ENCODE assay signal across 1 cellular context in the genomic region with DNA sequence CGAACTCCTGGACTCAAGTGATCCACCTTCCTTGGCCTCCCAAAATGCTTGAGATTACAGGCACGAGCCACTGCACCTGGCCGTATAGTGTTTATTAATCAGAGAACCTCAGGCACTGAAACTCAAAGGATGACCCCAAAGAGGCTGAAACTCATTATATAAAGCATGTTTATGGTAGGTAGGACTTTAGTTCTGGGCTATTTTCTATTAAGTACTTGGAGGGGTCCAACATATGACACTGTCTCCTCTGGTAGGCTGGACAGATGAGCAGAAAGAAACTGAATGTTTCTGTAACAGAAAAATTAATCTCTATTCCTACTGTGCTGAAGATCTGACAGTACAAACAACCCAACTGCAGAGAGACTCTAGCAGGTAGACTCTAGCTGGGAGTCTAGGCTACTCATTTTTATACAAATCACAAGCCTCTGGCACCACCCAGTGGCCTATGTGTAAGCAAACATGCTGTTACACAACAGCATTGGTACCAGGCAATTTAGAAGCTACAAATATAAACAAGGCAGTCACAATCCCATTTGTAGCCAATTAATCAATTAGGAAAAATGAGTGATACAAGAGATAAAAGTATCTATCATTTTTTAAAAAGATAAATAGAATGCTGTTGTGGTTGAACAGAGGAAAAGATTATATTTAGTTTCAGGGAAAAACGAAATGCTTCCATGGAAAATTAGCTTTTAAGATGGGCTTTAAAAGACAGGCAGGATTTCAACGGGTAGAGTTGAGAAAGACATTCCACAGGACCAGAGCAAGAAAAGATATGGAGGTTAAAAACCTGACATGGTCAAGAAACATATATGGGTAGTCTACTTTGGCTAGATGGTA.
A peak's percentile ranks its signal among the peaks of the same experiment; 100 is the strongest.
TF ChIP-seq lines count a peak whose summit lies in the region.

No MANE protein-coding gene starts in this region.

TF ChIP-seq in SK-N-SH, 30 proteins besides CTCF, POLR2A, EP300 and RAD21:
- TF ChIP-seq, protein P1, sequence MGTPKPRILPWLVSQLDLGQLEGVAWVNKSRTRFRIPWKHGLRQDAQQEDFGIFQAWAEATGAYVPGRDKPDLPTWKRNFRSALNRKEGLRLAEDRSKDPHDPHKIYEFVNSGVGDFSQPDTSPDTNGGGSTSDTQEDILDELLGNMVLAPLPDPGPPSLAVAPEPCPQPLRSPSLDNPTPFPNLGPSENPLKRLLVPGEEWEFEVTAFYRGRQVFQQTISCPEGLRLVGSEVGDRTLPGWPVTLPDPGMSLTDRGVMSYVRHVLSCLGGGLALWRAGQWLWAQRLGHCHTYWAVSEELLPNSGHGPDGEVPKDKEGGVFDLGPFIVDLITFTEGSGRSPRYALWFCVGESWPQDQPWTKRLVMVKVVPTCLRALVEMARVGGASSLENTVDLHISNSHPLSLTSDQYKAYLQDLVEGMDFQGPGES (IDR thresholded peaks at IDR 0.05; ENCODE audit: low read depth, low read length), result no peak
- TF ChIP-seq GABPA (IDR thresholded peaks at IDR 0.05; ENCODE audit: low read depth) (no peak), EZH2phosphoT487 (IDR thresholded peaks at IDR 0.05; ENCODE audit: borderline replicate concordance, low read depth) (no peak), RCOR1 (IDR thresholded peaks at IDR 0.05; ENCODE audit: low read length) (no peak), SMC3 (IDR thresholded peaks at IDR 0.05; ENCODE audit: low read depth, low read length) (peak; percentile 83), CHD2 (IDR thresholded peaks at IDR 0.05; ENCODE audit: low read length, partially characterized antibody) (no peak), MXI1 (IDR thresholded peaks at IDR 0.05; ENCODE audit: low read depth, low read length) (0 out of 2 replicates have a peak, but pooled peaks have one; percentile 18), MEF2A (IDR thresholded peaks at IDR 0.05; ENCODE audit: borderline replicate concordance, low read depth) (no peak), FOSL2 (IDR thresholded peaks at IDR 0.05; ENCODE audit: borderline replicate concordance, low read depth) (no peak), TEAD4 (IDR thresholded peaks at IDR 0.05; ENCODE audit: borderline replicate concordance, insufficient read depth) (no peak), TAF1 (IDR thresholded peaks at IDR 0.05; ENCODE audit: borderline replicate concordance, low read depth, low read length) (no peak), POLR2AphosphoS5 (IDR thresholded peaks at IDR 0.05; ENCODE audit: low read depth, low read length) (no peak), RFX5 (IDR thresholded peaks at IDR 0.05; ENCODE audit: low read length) (0 out of 2 replicates have a peak, but pooled peaks have one; percentile 35), TCF12 (IDR thresholded peaks at IDR 0.05) (no peak), SIN3A (IDR thresholded peaks at IDR 0.05; ENCODE audit: borderline replicate concordance, low read depth, low read length) (no peak), NRF1 (IDR thresholded peaks at IDR 0.05; ENCODE audit: low read depth, low read length) (no peak), FOXJ3 (CRISPR knock-in tag; IDR thresholded peaks at IDR 0.05) (no peak), YY1 (IDR thresholded peaks at IDR 0.05; ENCODE audit: low read depth) (no peak), RXRA (IDR thresholded peaks at IDR 0.05; ENCODE audit: borderline replicate concordance, low read depth) (no peak)
- TF ChIP-seq, protein P2, sequence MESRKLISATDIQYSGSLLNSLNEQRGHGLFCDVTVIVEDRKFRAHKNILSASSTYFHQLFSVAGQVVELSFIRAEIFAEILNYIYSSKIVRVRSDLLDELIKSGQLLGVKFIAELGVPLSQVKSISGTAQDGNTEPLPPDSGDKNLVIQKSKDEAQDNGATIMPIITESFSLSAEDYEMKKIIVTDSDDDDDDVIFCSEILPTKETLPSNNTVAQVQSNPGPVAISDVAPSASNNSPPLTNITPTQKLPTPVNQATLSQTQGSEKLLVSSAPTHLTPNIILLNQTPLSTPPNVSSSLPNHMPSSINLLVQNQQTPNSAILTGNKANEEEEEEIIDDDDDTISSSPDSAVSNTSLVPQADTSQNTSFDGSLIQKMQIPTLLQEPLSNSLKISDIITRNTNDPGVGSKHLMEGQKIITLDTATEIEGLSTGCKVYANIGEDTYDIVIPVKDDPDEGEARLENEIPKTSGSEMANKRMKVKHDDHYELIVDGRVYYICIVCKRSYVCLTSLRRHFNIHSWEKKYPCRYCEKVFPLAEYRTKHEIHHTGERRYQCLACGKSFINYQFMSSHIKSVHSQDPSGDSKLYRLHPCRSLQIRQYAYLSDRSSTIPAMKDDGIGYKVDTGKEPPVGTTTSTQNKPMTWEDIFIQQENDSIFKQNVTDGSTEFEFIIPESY (IDR thresholded peaks at IDR 0.05; ENCODE audit: borderline replicate concordance, low read depth), result no peak
- TF ChIP-seq, protein P3, sequence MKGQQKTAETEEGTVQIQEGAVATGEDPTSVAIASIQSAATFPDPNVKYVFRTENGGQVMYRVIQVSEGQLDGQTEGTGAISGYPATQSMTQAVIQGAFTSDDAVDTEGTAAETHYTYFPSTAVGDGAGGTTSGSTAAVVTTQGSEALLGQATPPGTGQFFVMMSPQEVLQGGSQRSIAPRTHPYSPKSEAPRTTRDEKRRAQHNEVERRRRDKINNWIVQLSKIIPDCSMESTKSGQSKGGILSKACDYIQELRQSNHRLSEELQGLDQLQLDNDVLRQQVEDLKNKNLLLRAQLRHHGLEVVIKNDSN (IDR thresholded peaks at IDR 0.05; ENCODE audit: borderline replicate concordance, low read depth), result no peak
- TF ChIP-seq, protein P4, sequence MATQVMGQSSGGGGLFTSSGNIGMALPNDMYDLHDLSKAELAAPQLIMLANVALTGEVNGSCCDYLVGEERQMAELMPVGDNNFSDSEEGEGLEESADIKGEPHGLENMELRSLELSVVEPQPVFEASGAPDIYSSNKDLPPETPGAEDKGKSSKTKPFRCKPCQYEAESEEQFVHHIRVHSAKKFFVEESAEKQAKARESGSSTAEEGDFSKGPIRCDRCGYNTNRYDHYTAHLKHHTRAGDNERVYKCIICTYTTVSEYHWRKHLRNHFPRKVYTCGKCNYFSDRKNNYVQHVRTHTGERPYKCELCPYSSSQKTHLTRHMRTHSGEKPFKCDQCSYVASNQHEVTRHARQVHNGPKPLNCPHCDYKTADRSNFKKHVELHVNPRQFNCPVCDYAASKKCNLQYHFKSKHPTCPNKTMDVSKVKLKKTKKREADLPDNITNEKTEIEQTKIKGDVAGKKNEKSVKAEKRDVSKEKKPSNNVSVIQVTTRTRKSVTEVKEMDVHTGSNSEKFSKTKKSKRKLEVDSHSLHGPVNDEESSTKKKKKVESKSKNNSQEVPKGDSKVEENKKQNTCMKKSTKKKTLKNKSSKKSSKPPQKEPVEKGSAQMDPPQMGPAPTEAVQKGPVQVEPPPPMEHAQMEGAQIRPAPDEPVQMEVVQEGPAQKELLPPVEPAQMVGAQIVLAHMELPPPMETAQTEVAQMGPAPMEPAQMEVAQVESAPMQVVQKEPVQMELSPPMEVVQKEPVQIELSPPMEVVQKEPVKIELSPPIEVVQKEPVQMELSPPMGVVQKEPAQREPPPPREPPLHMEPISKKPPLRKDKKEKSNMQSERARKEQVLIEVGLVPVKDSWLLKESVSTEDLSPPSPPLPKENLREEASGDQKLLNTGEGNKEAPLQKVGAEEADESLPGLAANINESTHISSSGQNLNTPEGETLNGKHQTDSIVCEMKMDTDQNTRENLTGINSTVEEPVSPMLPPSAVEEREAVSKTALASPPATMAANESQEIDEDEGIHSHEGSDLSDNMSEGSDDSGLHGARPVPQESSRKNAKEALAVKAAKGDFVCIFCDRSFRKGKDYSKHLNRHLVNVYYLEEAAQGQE (IDR thresholded peaks at IDR 0.05; ENCODE audit: low read depth, low read length), result no peak
- TF ChIP-seq, protein P5, sequence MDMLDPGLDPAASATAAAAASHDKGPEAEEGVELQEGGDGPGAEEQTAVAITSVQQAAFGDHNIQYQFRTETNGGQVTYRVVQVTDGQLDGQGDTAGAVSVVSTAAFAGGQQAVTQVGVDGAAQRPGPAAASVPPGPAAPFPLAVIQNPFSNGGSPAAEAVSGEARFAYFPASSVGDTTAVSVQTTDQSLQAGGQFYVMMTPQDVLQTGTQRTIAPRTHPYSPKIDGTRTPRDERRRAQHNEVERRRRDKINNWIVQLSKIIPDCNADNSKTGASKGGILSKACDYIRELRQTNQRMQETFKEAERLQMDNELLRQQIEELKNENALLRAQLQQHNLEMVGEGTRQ (IDR thresholded peaks at IDR 0.05; ENCODE audit: borderline replicate concordance, low read depth, low read length), result no peak
TF ChIP-seq in SK-N-SH: peak in this region for 3.
